8 cellular contexts compared by ENCODE assay signal in the genomic region with DNA sequence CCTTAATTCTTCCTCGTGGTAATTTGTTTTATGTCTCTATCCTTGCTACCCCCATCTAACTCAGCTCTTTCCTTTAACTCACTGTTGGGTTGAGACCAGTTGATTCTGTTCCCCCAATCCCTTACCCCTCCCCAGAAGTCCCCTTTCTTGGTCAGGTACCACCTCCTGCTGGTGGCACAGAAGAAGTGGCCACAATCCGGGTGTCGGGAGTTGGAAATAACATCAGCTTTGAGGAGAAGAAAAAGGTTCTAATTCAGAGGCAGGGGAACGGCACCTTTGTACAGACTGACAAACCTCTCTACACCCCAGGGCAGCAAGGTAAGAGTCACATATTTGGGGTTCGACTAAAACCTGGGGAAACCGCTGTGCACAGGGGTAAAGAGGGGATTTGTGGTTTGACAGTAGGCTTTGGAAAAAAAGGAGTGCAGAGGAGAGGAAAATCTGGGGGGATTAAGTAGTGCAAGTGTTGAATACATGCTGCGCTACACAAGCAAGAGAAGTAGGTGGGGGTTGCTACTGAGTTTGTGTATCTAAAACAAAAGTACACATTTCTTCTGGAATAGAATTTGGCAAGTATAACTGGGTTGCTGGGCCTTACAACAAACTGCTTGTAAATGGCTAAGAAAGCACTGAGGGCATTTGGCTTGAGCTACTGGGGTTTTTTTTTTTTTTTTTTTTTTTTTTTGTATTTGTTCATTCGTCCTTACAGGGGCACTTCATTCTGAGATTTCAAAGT. TPM values are rescaled to one million over a fixed set of nuclear protein-coding genes. Genes with fewer than 3 reads are reported as not detected.
DNase-seq lines count a peak whose midpoint lies in the region; ATAC-seq and TF ChIP-seq lines count a peak whose summit lies in the region.

No MANE protein-coding gene starts in this region.

- H3K9me3 ChIP-seq in DND-41 (ENCODE audit: insufficient read depth, low read length, severe bottlenecking) (no peaks in the 10 kb centered on the region), neural progenitor cell (ENCODE audit: low read depth) (no peaks in the 10 kb centered on the region)

- no peaks in the 10 kb centered on the region for H3K36me3 Mint-ChIP-seq in neural progenitor cell
- no peaks in the 10 kb centered on the region for H3K36me3 Mint-ChIP-seq in activated naive CD4-positive, alpha-beta T cell treated with anti-CD3 and anti-CD28 coated beads, Interleukin-2, amount 10 ng/mL, durations not matched to agents 7 days and 5 days

- TF ChIP-seq CTCF in DND-41 (IDR thresholded peaks at IDR 0.05; ENCODE audit: borderline replicate concordance, extremely low read depth, low read length, poor library complexity, severe bottlenecking) (peak; percentile 57), neural progenitor cell (IDR thresholded peaks at IDR 0.05) (peak; percentile 94)

- H3K27ac ChIP-seq in DND-41 (ENCODE audit: low read length): no peak overlapping the region
- peak overlapping the region; percentile 91 for H3K27ac ChIP-seq in epithelial cell of prostate
- H3K27ac ChIP-seq in neural progenitor cell: no peak overlapping the region

- peaks cover 15% of the 10 kb centered on the region for H3K9me3 Mint-ChIP-seq in neural progenitor cell
- H3K9me3 Mint-ChIP-seq in activated naive CD4-positive, alpha-beta T cell treated with anti-CD3 and anti-CD28 coated beads, Interleukin-2, amount 10 ng/mL, durations not matched to agents 7 days and 5 days: no peaks in the 10 kb centered on the region

- H3K27me3 ChIP-seq in DND-41 (ENCODE audit: insufficient read depth, low read length, poor library complexity) (no peaks in the 10 kb centered on the region), neural progenitor cell (no peaks in the 10 kb centered on the region)

- H3K79me2 ChIP-seq in DND-41 (ENCODE audit: insufficient read depth, low read length) (no peaks in the 10 kb centered on the region), neural progenitor cell (ENCODE audit: low read depth) (no peaks in the 10 kb centered on the region)

- H3K36me3 ChIP-seq in DND-41 (ENCODE audit: insufficient read depth, low read length) (no peaks in the 10 kb centered on the region), neural progenitor cell (peaks cover 3% of the 10 kb centered on the region)

- peaks cover 11% of the 10 kb centered on the region for H3F3A ChIP-seq in neural progenitor cell (ENCODE audit: low read depth)

- H3K4me1 Mint-ChIP-seq in neural progenitor cell: peaks cover 9% of the 10 kb centered on the region
- no peaks in the 10 kb centered on the region for H3K4me1 Mint-ChIP-seq in activated naive CD4-positive, alpha-beta T cell treated with anti-CD3 and anti-CD28 coated beads, Interleukin-2, amount 10 ng/mL, durations not matched to agents 7 days and 5 days

- no peak overlapping the region for H3K27ac Mint-ChIP-seq in neural progenitor cell
- no peak overlapping the region for H3K27ac Mint-ChIP-seq in activated naive CD4-positive, alpha-beta T cell treated with anti-CD3 and anti-CD28 coated beads, Interleukin-2, amount 10 ng/mL, durations not matched to agents 7 days and 5 days

- CTCF ChIA-PET in activated naive CD4-positive, alpha-beta T cell treated with anti-CD3 and anti-CD28 coated beads, Interleukin-2, amount 10 ng/mL, durations not matched to agents 7 days and 5 days (lab: Charles Lee): interaction anchor here (1.6 kb wide), 1 partner anchor 67 kb away, joined by 4 read pairs; no protein-coding TSS in a partner anchor

- H2AFZ ChIP-seq in DND-41 (ENCODE audit: low read depth, low read length) (no peak overlapping the region), neural progenitor cell (replicated peaks) (peak overlapping the region; percentile 78)

- DNase-seq in DND-41: peak; percentile 12
- peak; percentile 66 for DNase-seq in NAMALWA (ENCODE audit: low spot score)
- no peak for DNase-seq in epithelial cell of prostate (ENCODE audit: low read depth, low spot score)
- DNase-seq in neural progenitor cell (ENCODE audit: low spot score): peak; percentile 85
- DNase-seq in DMS79 treated with DMSO at 0.1 percent for 48 hours (lab: John Stamatoyannopoulos, UW): no peak
- no peak for DNase-seq in activated naive CD4-positive, alpha-beta T cell treated with anti-CD3 and anti-CD28 coated beads, Interleukin-2, amount 10 ng/mL, durations not matched to agents 7 days and 5 days
- DNase-seq in SW 1271 (lab: John Stamatoyannopoulos, UW): no peak

- H3K4me2 ChIP-seq in DND-41 (ENCODE audit: insufficient read depth, low read length) (no peak overlapping the region), neural progenitor cell (peak overlapping the region; percentile 65)

- H3K27me3 Mint-ChIP-seq in neural progenitor cell (ENCODE audit: insufficient read depth, low read depth): peaks cover 4% of the 10 kb centered on the region
- peaks cover 24% of the 10 kb centered on the region for H3K27me3 Mint-ChIP-seq in activated naive CD4-positive, alpha-beta T cell treated with anti-CD3 and anti-CD28 coated beads, Interleukin-2, amount 10 ng/mL, durations not matched to agents 7 days and 5 days

- H4K20me1 ChIP-seq in DND-41 (ENCODE audit: insufficient read depth, low read length): no peaks in the 10 kb centered on the region
- no peaks in the 10 kb centered on the region for H4K20me1 ChIP-seq in neural progenitor cell (ENCODE audit: low read depth)

- ATAC-seq in DND-41 (ENCODE audit: insufficient read depth, low read depth) (no peak), GM18907 (IDR thresholded peaks at IDR 0.05; ENCODE audit: unreplicated experiment) (no peak)

- H3K4me3 ChIP-seq in DND-41 (ENCODE audit: low read depth in 1 of 2, low read length in 2 of 2): no peak overlapping the region
- peak overlapping the region; percentile 12 for H3K4me3 ChIP-seq in neural progenitor cell

- H3K9ac ChIP-seq in DND-41 (ENCODE audit: low read depth, low read length) (no peak overlapping the region), neural progenitor cell (no peak overlapping the region)

- H3K4me1 ChIP-seq in DND-41 (ENCODE audit: insufficient read depth, low read length) (no peaks in the 10 kb centered on the region), neural progenitor cell (peaks cover 21% of the 10 kb centered on the region)

- H3K4me3 Mint-ChIP-seq in neural progenitor cell: no peak overlapping the region
- no peak overlapping the region for H3K4me3 Mint-ChIP-seq in activated naive CD4-positive, alpha-beta T cell treated with anti-CD3 and anti-CD28 coated beads, Interleukin-2, amount 10 ng/mL, durations not matched to agents 7 days and 5 days

RNA-seq across cellular contexts. Expression of a gene that starts 1.3 kb away (rescaled TPM):
- total RNA-seq in neural progenitor cell (ENCODE audit: low replicate concordance): 0.15 and 0.43 TPM in 2 replicates

Comparison
In these comparisons a context has a peak if more than half of its experiments do, and no peak if none do; other contexts are left out.
1. DNase-seq: peak in DND-41 (single experiment), NAMALWA (single experiment) and neural progenitor cell (single experiment); none in epithelial cell of prostate (single experiment), DMS79 treated with DMSO at 0.1 percent for 48 hours (single experiment), activated naive CD4-positive, alpha-beta T cell treated with anti-CD3 and anti-CD28 coated beads, Interleukin-2, amount 10 ng/mL, durations not matched to agents 7 days and 5 days (single experiment) and SW 1271 (0 of 2).